Comparison of ENCODE assay signal across 13 cellular contexts in the genomic region with DNA sequence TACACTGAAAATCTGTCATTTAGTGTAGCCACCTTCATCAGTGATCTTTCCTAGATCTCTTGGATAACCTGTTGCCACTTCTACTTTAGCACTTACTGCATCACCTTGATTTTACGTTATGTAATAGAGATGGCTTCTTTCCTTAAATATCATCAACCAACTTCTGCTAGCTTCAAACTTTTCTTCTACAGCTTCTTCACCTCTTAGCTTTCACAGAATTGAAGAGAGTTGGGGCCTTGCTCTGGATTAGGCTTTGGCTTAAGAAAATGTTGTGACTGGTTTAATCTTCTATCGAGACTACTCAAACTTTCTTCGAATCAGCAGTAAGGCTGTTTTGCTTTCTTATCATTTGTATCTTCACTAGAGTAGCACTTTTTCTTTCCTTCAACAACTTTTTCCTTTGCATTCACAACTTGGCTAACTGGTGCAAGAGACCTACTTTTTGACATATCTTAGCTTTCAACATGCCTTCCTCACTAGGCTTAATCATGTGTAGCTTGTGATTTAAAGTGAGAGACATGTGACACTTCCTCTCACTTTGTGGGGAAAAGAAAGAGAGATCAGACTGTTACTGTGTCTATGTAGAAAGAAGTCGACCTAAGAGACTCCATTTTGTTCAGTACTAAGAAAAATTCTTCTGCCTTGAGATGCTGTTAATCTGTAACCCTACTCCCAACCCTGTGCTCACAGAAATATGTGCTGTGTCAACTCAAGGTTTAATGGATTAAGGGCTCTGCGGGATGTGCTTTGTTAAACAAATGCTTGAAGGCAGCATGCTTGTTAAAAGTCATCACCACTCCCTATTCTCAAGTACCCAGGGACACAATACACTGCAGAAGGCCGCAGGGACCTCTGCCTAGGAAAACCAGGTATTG.
A peak's percentile ranks its signal among the peaks of the same experiment; 100 is the strongest.
DNase-seq lines count a peak whose midpoint lies in the region; ATAC-seq and TF ChIP-seq lines count a peak whose summit lies in the region.
"Had no signal": no experiment of that assay in that cellular context is flagged by ENCODE, and none has a peak within 500 bp of the region (broad histone marks: within the 10 kb centered on the region; RNA-seq: fewer than 3 reads in every experiment).

No MANE protein-coding gene starts in this region.

- no peak overlapping the region for H3K4me3 ChIP-seq in HAP-1
- H3K4me3 ChIP-seq in fibroblast of villous mesenchyme (ENCODE audit: low read depth, low read length) = no peak overlapping the region
- no peak overlapping the region for H3K4me3 ChIP-seq in neural progenitor cell
- H3K4me3 ChIP-seq: pancreas had no signal

- no peak for TF ChIP-seq POLR2A in GM18505 (IDR thresholded peaks at IDR 0.05; ENCODE audit: borderline replicate concordance, extremely low read depth, insufficient read depth, insufficient read length)

- no peaks in the 10 kb centered on the region for H3K79me2 ChIP-seq in neural progenitor cell (ENCODE audit: low read depth)

- H3K4me1 Mint-ChIP-seq in neural progenitor cell = peaks cover 18% of the 10 kb centered on the region
- no peaks in the 10 kb centered on the region for H3K4me1 Mint-ChIP-seq in activated T-cell treated with anti-CD3 and anti-CD28 coated beads, Interleukin-2, amount 50 U/mL, for 4 hours (ENCODE audit: low read depth)
- H3K4me1 Mint-ChIP-seq: CD4-positive, CD25-positive, alpha-beta regulatory T cell had no signal

- H3K9me3 ChIP-seq in HAP-1 (no peaks in the 10 kb centered on the region), neural progenitor cell (ENCODE audit: low read depth) (peaks cover 3% of the 10 kb centered on the region)
- H3K9me3 ChIP-seq: pancreas had no signal

- TF ChIP-seq CTCF in fibroblast of villous mesenchyme (IDR thresholded peaks at IDR 0.05; ENCODE audit: insufficient read depth, low read depth, low read length) (no peak), neural progenitor cell (IDR thresholded peaks at IDR 0.05) (no peak)

- peaks cover 17% of the 10 kb centered on the region for H3K4me1 ChIP-seq in HAP-1
- peaks cover 6% of the 10 kb centered on the region for H3K4me1 ChIP-seq in neural progenitor cell
- H3K4me1 ChIP-seq: pancreas had no signal

- peaks cover 17% of the 10 kb centered on the region for H3F3A ChIP-seq in neural progenitor cell (ENCODE audit: low read depth)

- in situ Hi-C loops in HAP-1 (cut with MboI; ENCODE audit: low sequenced_read_pairs) = no loop called here

- peak overlapping the region; percentile 26 for H3K27ac Mint-ChIP-seq in neural progenitor cell
- H3K27ac Mint-ChIP-seq: activated naive CD8-positive, alpha-beta T cell; CD4-positive, CD25-positive, alpha-beta regulatory T cell had no signal

- peak; percentile 76 to 83 for DNase-seq in HAP-1 (ENCODE audit: low spot score in 2 of 2)
- peak; percentile 41 for DNase-seq in NCI-H748 (lab: John Stamatoyannopoulos, UW; ENCODE audit: unreplicated experiment)
- peak; percentile 67 for DNase-seq in fibroblast of villous mesenchyme (ENCODE audit: low read depth)
- DNase-seq in neural progenitor cell (ENCODE audit: low spot score) = peak; percentile 61
- DNase-seq in NCI-H2196 treated with DMSO at 0.1 percent for 48 hours (lab: John Stamatoyannopoulos, UW; ENCODE audit: unreplicated experiment) = no peak
- no peak for DNase-seq in activated T-cell treated with anti-CD3 and anti-CD28 coated beads, Interleukin-2, amount 50 U/mL, for 4 hours
- no peak for DNase-seq in NCI-H1930 (lab: John Stamatoyannopoulos, UW)
- DNase-seq: pancreas; stimulated activated CD4-positive, alpha-beta T cell treated with anti-CD3 and anti-CD28 coated beads, Interleukin-2, amount 100 ng/mL, for 48 hours; stimulated activated naive CD8-positive, alpha-beta T cell treated with anti-CD3 and anti-CD28 coated beads, Interleukin-15, Interleukin-2, amounts not matched to agents 100 U/mL and 50 U/mL, for 24 hours had no signal

- no peaks in the 10 kb centered on the region for H3K27me3 ChIP-seq in HAP-1 (ENCODE audit: low read depth)
- no peaks in the 10 kb centered on the region for H3K27me3 ChIP-seq in neural progenitor cell
- H3K27me3 ChIP-seq: pancreas had no signal

- H3K4me2 ChIP-seq in neural progenitor cell = peak overlapping the region; percentile 48

- no peak overlapping the region for H3K4me3 Mint-ChIP-seq in neural progenitor cell
- no peak overlapping the region for H3K4me3 Mint-ChIP-seq in activated T-cell treated with anti-CD3 and anti-CD28 coated beads, Interleukin-2, amount 50 U/mL, for 4 hours
- H3K4me3 Mint-ChIP-seq: activated naive CD8-positive, alpha-beta T cell; CD4-positive, CD25-positive, alpha-beta regulatory T cell had no signal

- ATAC-seq in activated T-cell treated with anti-CD3 and anti-CD28 coated beads, Interleukin-2, amount 50 U/mL, for 4 hours = no peak
- ATAC-seq in GM18505 (IDR thresholded peaks at IDR 0.05; ENCODE audit: unreplicated experiment) = no peak
- ATAC-seq: pancreas; stimulated activated naive CD8-positive, alpha-beta T cell treated with anti-CD3 and anti-CD28 coated beads, Interleukin-15, Interleukin-2, amounts not matched to agents 100 U/mL and 50 U/mL, for 24 hours had no signal

- peaks cover 3% of the 10 kb centered on the region for H3K36me3 Mint-ChIP-seq in neural progenitor cell
- H3K36me3 Mint-ChIP-seq in activated T-cell treated with anti-CD3 and anti-CD28 coated beads, Interleukin-2, amount 50 U/mL, for 4 hours (ENCODE audit: insufficient read depth) = no peaks in the 10 kb centered on the region
- H3K36me3 Mint-ChIP-seq: activated naive CD8-positive, alpha-beta T cell; CD4-positive, CD25-positive, alpha-beta regulatory T cell had no signal

- H3K27ac ChIP-seq in neural progenitor cell = no peak overlapping the region
- H3K27ac ChIP-seq: pancreas had no signal

- H3K36me3 ChIP-seq in HAP-1 (replicated peaks) = no peaks in the 10 kb centered on the region; the same call in 1 of the 2 replicates
- H3K36me3 ChIP-seq in neural progenitor cell = no peaks in the 10 kb centered on the region
- H3K36me3 ChIP-seq: pancreas had no signal

- H3K27me3 Mint-ChIP-seq in neural progenitor cell (ENCODE audit: insufficient read depth, low read depth) = peaks cover 2% of the 10 kb centered on the region
- no peaks in the 10 kb centered on the region for H3K27me3 Mint-ChIP-seq in activated T-cell treated with anti-CD3 and anti-CD28 coated beads, Interleukin-2, amount 50 U/mL, for 4 hours (ENCODE audit: low read depth)
- H3K27me3 Mint-ChIP-seq: activated naive CD8-positive, alpha-beta T cell had no signal

- H4K20me1 ChIP-seq in neural progenitor cell (ENCODE audit: low read depth) = no peaks in the 10 kb centered on the region

- peak overlapping the region; percentile 45 for H2AFZ ChIP-seq in neural progenitor cell (replicated peaks)

- H3K9ac ChIP-seq in neural progenitor cell = no peak overlapping the region

- peaks cover 11% of the 10 kb centered on the region for H3K9me3 Mint-ChIP-seq in neural progenitor cell
- no peaks in the 10 kb centered on the region for H3K9me3 Mint-ChIP-seq in activated T-cell treated with anti-CD3 and anti-CD28 coated beads, Interleukin-2, amount 50 U/mL, for 4 hours
- H3K9me3 Mint-ChIP-seq: CD4-positive, CD25-positive, alpha-beta regulatory T cell had no signal

Comparison
In these comparisons a context has a peak if more than half of its experiments do, and no peak if none do; other contexts are left out.
1. DNase-seq: peak in HAP-1 (2 of 2), NCI-H748 (single experiment), fibroblast of villous mesenchyme (single experiment) and neural progenitor cell (single experiment); none in NCI-H2196 treated with DMSO at 0.1 percent for 48 hours (single experiment), activated T-cell treated with anti-CD3 and anti-CD28 coated beads, Interleukin-2, amount 50 U/mL, for 4 hours (single experiment) and NCI-H1930 (0 of 2).